ENCODE assay signal across 17 cellular contexts in genomic region chr22:49395617-49396016, GRCh38.
"Had no signal": no experiment of that assay in that cellular context is flagged by ENCODE, and none has a peak within 500 bp of the region (broad histone marks: within the 10 kb centered on the region; RNA-seq: fewer than 3 reads in every experiment).

No MANE protein-coding gene starts in this region.

- FAIRE-seq: endometrium, frontal cortex, islet of Langerhans, pancreas, small intestine had no signal

- DNase-seq: effector CD8-positive, alpha-beta T cell; heart left ventricle; hippocampal formation; natural killer cell; nucleus accumbens; pancreas; small intestine; stimulated activated CD4-positive, alpha-beta T cell treated with anti-CD3 and anti-CD28 coated beads, Interleukin-2, amount 100 ng/mL, for 48 hours; stimulated activated naive CD4-positive, alpha-beta T cell treated with Interleukin-2 at 50 U/mL for 16 hours; trophoblast cell had no signal

- H3K27me3 ChIP-seq: pancreas had no signal

- H3K27ac ChIP-seq: coronary artery, heart left ventricle, pancreas, prostate gland had no signal

- H3K9me3 ChIP-seq: pancreas, prostate gland had no signal

- ATAC-seq: esophagus mucosa, heart left ventricle, left lobe of liver, natural killer cell, pancreas had no signal

- H3K4me3 ChIP-seq: coronary artery, heart left ventricle, pancreas, prostate gland had no signal

- H3K36me3 ChIP-seq: heart left ventricle, pancreas, prostate gland had no signal

- H3K4me1 ChIP-seq: heart left ventricle, pancreas, prostate gland had no signal
